ENCODE assay signal across 1 cellular context in the genomic region with DNA sequence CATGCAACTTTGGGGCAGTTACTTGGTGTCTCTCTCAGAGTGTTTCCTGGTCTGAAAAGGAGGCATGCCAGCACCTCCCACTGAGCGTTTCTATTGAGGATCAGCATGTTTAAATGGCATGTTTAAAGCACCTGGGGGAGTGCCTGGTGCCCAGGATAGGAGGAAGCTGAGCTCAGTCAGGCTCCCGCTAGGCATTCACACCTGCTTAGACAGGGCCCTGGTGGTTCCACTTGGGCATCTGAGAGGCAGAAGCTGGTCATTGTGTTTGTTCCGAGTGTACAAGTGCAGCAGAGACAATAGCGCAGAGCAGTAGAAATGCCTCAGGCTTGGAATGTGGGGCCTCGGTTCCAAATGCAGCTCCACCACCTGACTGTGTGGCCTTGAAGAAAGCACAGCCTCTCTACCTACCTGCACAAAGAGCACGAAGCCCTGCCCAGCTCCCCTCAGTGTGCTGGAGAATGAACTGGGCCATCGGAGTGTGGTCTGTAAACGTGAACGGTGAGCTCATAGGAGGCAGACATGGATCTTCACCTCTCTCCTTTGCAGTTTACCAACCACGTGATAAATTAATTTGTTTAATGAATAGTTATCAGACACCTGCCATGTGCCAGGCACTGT.
TF ChIP-seq lines count a peak whose summit lies in the region.

No MANE protein-coding gene starts in this region.

TF ChIP-seq in K562, 482 proteins besides CTCF, POLR2A, EP300 and RAD21 (continued from another document):
- TF ChIP-seq MED1 (CRISPR knock-in tag; IDR thresholded peaks at IDR 0.05; ENCODE audit: borderline replicate concordance), result 0 out of 2 replicates have a peak, but pooled peaks have one; percentile 13
